8 cellular contexts compared by ENCODE assay signal in genomic region chr19:55581145-55581827, GRCh38. TPM values are rescaled to one million over a fixed set of nuclear protein-coding genes. Genes with fewer than 3 reads are reported as not detected.
DNase-seq lines count a peak whose midpoint lies in the region; ATAC-seq and TF ChIP-seq lines count a peak whose summit lies in the region.

No MANE protein-coding gene starts in this region.

- peak; percentile 42 for DNase-seq in RKO (ENCODE audit: low spot score)
- no peak for DNase-seq in AML-193 (lab: John Stamatoyannopoulos, UW)
- DNase-seq in NCI-H526 (lab: John Stamatoyannopoulos, UW): no peak

- peaks cover 4 to 9% of the 10 kb centered on the region in 2 donors for H3K36me3 ChIP-seq in esophagus (ENCODE audit: control insufficient read depth in 2 of 2, insufficient read depth in 2 of 2, low read length in 1 of 2)
- H3K36me3 ChIP-seq in parathyroid adenoma (ENCODE audit: control insufficient read depth, insufficient read depth, low read length): no peaks in the 10 kb centered on the region

- H3K4me1 ChIP-seq in esophagus (ENCODE audit: control insufficient read depth in 2 of 2, insufficient read depth in 2 of 2, low read length in 1 of 2) (peaks cover 0 to 9% of the 10 kb centered on the region in 2 donors), parathyroid adenoma (peaks cover 14% of the 10 kb centered on the region)

- H2AFZ ChIP-seq in parathyroid adenoma: peak overlapping the region; percentile 98

- no peaks in the 10 kb centered on the region for H3K27me3 ChIP-seq in esophagus (ENCODE audit: control insufficient read depth in 1 of 2, insufficient read depth in 2 of 2, low read length in 2 of 2)
- H3K27me3 ChIP-seq in parathyroid adenoma (ENCODE audit: control insufficient read depth, insufficient read depth, low read length): no peaks in the 10 kb centered on the region

- TF ChIP-seq CTCF in parathyroid adenoma (IDR thresholded peaks at IDR 0.05): no peak

- peak overlapping the region; percentile 68 to 86 for H3K4me3 ChIP-seq in esophagus (ENCODE audit: low read depth in 1 of 2, low read length in 2 of 2)
- peak overlapping the region; percentile 86 for H3K4me3 ChIP-seq in parathyroid adenoma (ENCODE audit: low read depth, low read length)

- H3K9me3 ChIP-seq in esophagus (ENCODE audit: control insufficient read depth in 2 of 2, insufficient read depth in 1 of 2, low read depth in 1 of 2, low read length in 1 of 2) (no peaks in the 10 kb centered on the region), parathyroid adenoma (ENCODE audit: control insufficient read depth, low read length) (no peaks in the 10 kb centered on the region)

- 20 to 23% methylated on average over 12 of the region's 12 CpGs for WGBS in esophagus, 2 donors

- H3K79me2 ChIP-seq in parathyroid adenoma: no peaks in the 10 kb centered on the region

- peak overlapping the region; percentile 76 to 83 for H3K27ac ChIP-seq in esophagus (ENCODE audit: low read depth in 2 of 2, low read length in 1 of 2)
- peak overlapping the region; percentile 91 for H3K27ac ChIP-seq in parathyroid adenoma

- peak; percentile 34 for ATAC-seq in GM18502 (IDR thresholded peaks at IDR 0.05; ENCODE audit: poor library complexity, unreplicated experiment)
- no peak for ATAC-seq in GM18520 (IDR thresholded peaks at IDR 0.05; ENCODE audit: unreplicated experiment)
- no peak for ATAC-seq in GM18505 (IDR thresholded peaks at IDR 0.05; ENCODE audit: unreplicated experiment)

- TF ChIP-seq POLR2A in GM18505 (IDR thresholded peaks at IDR 0.05; ENCODE audit: borderline replicate concordance, extremely low read depth, insufficient read depth, insufficient read length): no peak

- peak overlapping the region; percentile 91 for H3K9ac ChIP-seq in parathyroid adenoma

- H3K4me2 ChIP-seq in parathyroid adenoma (ENCODE audit: low read length): peak overlapping the region; percentile 68

RNA-seq across cellular contexts. Expression of gene ZNF579, which starts 0.6 kb away (rescaled TPM):
- 1 to 10 TPM; 3.4 to 4.4 TPM for polyA plus RNA-seq in esophagus

RNA-seq across cellular contexts. Expression of gene FIZ1, which starts 18.0 kb away (rescaled TPM):
- polyA plus RNA-seq in esophagus: 10 to 100 TPM in 1 of 2 donors, 1 to 10 TPM in 1; 7.2 to 10.9 TPM

RNA-seq across cellular contexts. Expression of gene ZNF524, which starts 18.8 kb away (rescaled TPM):
- polyA plus RNA-seq in esophagus: 10 to 100 TPM; 24.6 to 30.5 TPM

RNA-seq across cellular contexts. Expression of gene ZNF865, which starts 24.2 kb away (rescaled TPM):
- polyA plus RNA-seq in esophagus: 1 to 10 TPM; 4.3 to 5.9 TPM

RNA-seq across cellular contexts. Expression of gene SBK3, which starts 35.9 kb away (rescaled TPM):
- polyA plus RNA-seq in esophagus: under 1 TPM; 0.09 to 0.18 TPM
